Comparison of ENCODE assay signal across 8 cellular contexts in genomic region chr17:68101075-68101991, GRCh38.
DNase-seq lines count a peak whose midpoint lies in the region; ATAC-seq and TF ChIP-seq lines count a peak whose summit lies in the region.

No MANE protein-coding gene starts in this region.

- in situ Hi-C loops in KBM-7 (cut with MboI; ENCODE audit: low pct_unique_long_range_greater_than_20kb, low sequenced_read_pairs) = no loop called here

- peak overlapping the region; percentile 83 to 94 (median 92) for H3K4me2 ChIP-seq in BLaER1 treated with 17β-estradiol and CSF1 and Interleukin-3, amounts not matched to agents 10 nM and 100 nM

- no peak for TF ChIP-seq CTCF in fibroblast of the aortic adventitia (IDR thresholded peaks at IDR 0.05; ENCODE audit: insufficient read depth, low read length)

- peak overlapping the region; percentile 89 to 98 (median 94) for H3K4me3 Mint-ChIP-seq in naive thymus-derived CD8-positive, alpha-beta T cell
- peak overlapping the region; percentile 90 for H3K4me3 Mint-ChIP-seq in stimulated activated effector memory CD8-positive, alpha-beta T cell treated with anti-CD3 and anti-CD28 coated beads, Interleukin-12 subunit alpha, Interleukin-12 subunit beta, amount 100 ng/mL, for 72 hours

- H3K4me1 Mint-ChIP-seq in naive thymus-derived CD8-positive, alpha-beta T cell = peaks cover 20 to 47% (median 42%) of the 10 kb centered on the region in 4 donors
- peaks cover 31% of the 10 kb centered on the region for H3K4me1 Mint-ChIP-seq in stimulated activated effector memory CD8-positive, alpha-beta T cell treated with anti-CD3 and anti-CD28 coated beads, Interleukin-12 subunit alpha, Interleukin-12 subunit beta, amount 100 ng/mL, for 72 hours

- H3K9me3 Mint-ChIP-seq in naive thymus-derived CD8-positive, alpha-beta T cell = no peaks in the 10 kb centered on the region
- H3K9me3 Mint-ChIP-seq in stimulated activated effector memory CD8-positive, alpha-beta T cell treated with anti-CD3 and anti-CD28 coated beads, Interleukin-12 subunit alpha, Interleukin-12 subunit beta, amount 100 ng/mL, for 72 hours = no peaks in the 10 kb centered on the region

- peak overlapping the region; percentile 92 to 97 (median 95) for H3K27ac Mint-ChIP-seq in naive thymus-derived CD8-positive, alpha-beta T cell
- peak overlapping the region; percentile 92 for H3K27ac Mint-ChIP-seq in stimulated activated effector memory CD8-positive, alpha-beta T cell treated with anti-CD3 and anti-CD28 coated beads, Interleukin-12 subunit alpha, Interleukin-12 subunit beta, amount 100 ng/mL, for 72 hours

- POLR2A ChIA-PET in naive thymus-derived CD8-positive, alpha-beta T cell (lab: Charles Lee) = interaction anchor here (0.6 to 1.7 kb wide), 3 partner anchors 9 to 104 kb away, joined by 4 to 8 read pairs (median 7); no protein-coding TSS in a partner anchor

- DNase-seq in KBM-7 (peak; percentile 68), RPMI7951 (ENCODE audit: low read depth) (peak; percentile 88), activated gamma-delta T cell (lab: John Stamatoyannopoulos, UW) (peak; percentile 58), fibroblast of the aortic adventitia (ENCODE audit: low read depth) (peak; percentile 85)
- peak; percentile 25 to 79 (median 58) for DNase-seq in naive thymus-derived CD8-positive, alpha-beta T cell
- DNase-seq in stimulated activated effector memory CD8-positive, alpha-beta T cell treated with anti-CD3 and anti-CD28 coated beads, Interleukin-12 subunit alpha, Interleukin-12 subunit beta, amount 100 ng/mL, for 72 hours (ENCODE audit: low spot score in 2 of 2) = peak; percentile 65 to 89

- peaks cover 0 to 6% (median 0%) of the 10 kb centered on the region in 11 experiments; a peak in 2 of 22 replicates for H4K20me1 ChIP-seq in BLaER1 treated with 17β-estradiol and CSF1 and Interleukin-3, amounts not matched to agents 10 nM and 100 nM

- peak overlapping the region in 10 of 11 experiments; percentile 41 to 84 (median 63); a peak in 17 of 22 replicates for H3K9ac ChIP-seq in BLaER1 treated with 17β-estradiol and CSF1 and Interleukin-3, amounts not matched to agents 10 nM and 100 nM

- H3K4me3 ChIP-seq in BLaER1 treated with 17β-estradiol and CSF1 and Interleukin-3, amounts not matched to agents 10 nM and 100 nM = peak overlapping the region; percentile 53 to 73 (median 60)
- H3K4me3 ChIP-seq in fibroblast of the aortic adventitia (ENCODE audit: low read depth, low read length) = peak overlapping the region; percentile 86

- peaks cover 9 to 26% (median 21%) of the 10 kb centered on the region in 11 experiments; a peak in 21 of 22 replicates for H3K9me3 ChIP-seq in BLaER1 treated with 17β-estradiol and CSF1 and Interleukin-3, amounts not matched to agents 10 nM and 100 nM (replicated peaks in 1 of 11)

- peaks cover 0 to 5% (median 0%) of the 10 kb centered on the region in 11 experiments; a peak in 2 of 22 replicates for H3K36me3 ChIP-seq in BLaER1 treated with 17β-estradiol and CSF1 and Interleukin-3, amounts not matched to agents 10 nM and 100 nM

- peaks cover 50 to 70% (median 61%) of the 10 kb centered on the region in 11 experiments for H3K27me3 ChIP-seq in BLaER1 treated with 17β-estradiol and CSF1 and Interleukin-3, amounts not matched to agents 10 nM and 100 nM

- peak; percentile 76 for ATAC-seq in GM21390 (IDR thresholded peaks at IDR 0.05; ENCODE audit: unreplicated experiment)
- ATAC-seq in naive thymus-derived CD8-positive, alpha-beta T cell = peak; percentile 63 to 73
- peak; percentile 85 for ATAC-seq in stimulated activated effector memory CD8-positive, alpha-beta T cell treated with anti-CD3 and anti-CD28 coated beads, Interleukin-12 subunit alpha, Interleukin-12 subunit beta, amount 100 ng/mL, for 72 hours

- peaks cover 6 to 11% (median 10%) of the 10 kb centered on the region in 10 experiments; a peak in 14 of 20 replicates for H3K4me1 ChIP-seq in BLaER1 treated with 17β-estradiol and CSF1 and Interleukin-3, amounts not matched to agents 10 nM and 100 nM

- no peaks in the 10 kb centered on the region for H3K27me3 Mint-ChIP-seq in naive thymus-derived CD8-positive, alpha-beta T cell

- no peaks in the 10 kb centered on the region for H3K36me3 Mint-ChIP-seq in naive thymus-derived CD8-positive, alpha-beta T cell
- peaks cover 12% of the 10 kb centered on the region for H3K36me3 Mint-ChIP-seq in stimulated activated effector memory CD8-positive, alpha-beta T cell treated with anti-CD3 and anti-CD28 coated beads, Interleukin-12 subunit alpha, Interleukin-12 subunit beta, amount 100 ng/mL, for 72 hours

- peak overlapping the region in 4 of 11 experiments; percentile 29 to 72 (median 59); a peak in 6 of 22 replicates for H3K27ac ChIP-seq in BLaER1 treated with 17β-estradiol and CSF1 and Interleukin-3, amounts not matched to agents 10 nM and 100 nM
